Comparison of ENCODE assay signal across 1 cellular context in genomic region chr6:27132532-27133280, GRCh38.
TF ChIP-seq lines count a peak whose summit lies in the region.

No MANE protein-coding gene starts in this region.

TF ChIP-seq in GM12878, 131 proteins besides CTCF, POLR2A, EP300 and RAD21 (continued from another document and continues in another):
- TF ChIP-seq, protein P1, sequence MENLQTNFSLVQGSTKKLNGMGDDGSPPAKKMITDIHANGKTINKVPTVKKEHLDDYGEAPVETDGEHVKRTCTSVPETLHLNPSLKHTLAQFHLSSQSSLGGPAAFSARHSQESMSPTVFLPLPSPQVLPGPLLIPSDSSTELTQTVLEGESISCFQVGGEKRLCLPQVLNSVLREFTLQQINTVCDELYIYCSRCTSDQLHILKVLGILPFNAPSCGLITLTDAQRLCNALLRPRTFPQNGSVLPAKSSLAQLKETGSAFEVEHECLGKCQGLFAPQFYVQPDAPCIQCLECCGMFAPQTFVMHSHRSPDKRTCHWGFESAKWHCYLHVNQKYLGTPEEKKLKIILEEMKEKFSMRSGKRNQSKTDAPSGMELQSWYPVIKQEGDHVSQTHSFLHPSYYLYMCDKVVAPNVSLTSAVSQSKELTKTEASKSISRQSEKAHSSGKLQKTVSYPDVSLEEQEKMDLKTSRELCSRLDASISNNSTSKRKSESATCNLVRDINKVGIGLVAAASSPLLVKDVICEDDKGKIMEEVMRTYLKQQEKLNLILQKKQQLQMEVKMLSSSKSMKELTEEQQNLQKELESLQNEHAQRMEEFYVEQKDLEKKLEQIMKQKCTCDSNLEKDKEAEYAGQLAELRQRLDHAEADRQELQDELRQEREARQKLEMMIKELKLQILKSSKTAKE (IDR thresholded peaks at IDR 0.05; ENCODE audit: low read depth, poor library complexity, severe bottlenecking) = peak; percentile 92
- TF ChIP-seq PAX8 (IDR thresholded peaks at IDR 0.05) = no peak
- no peak for TF ChIP-seq ZZZ3 (IDR thresholded peaks at IDR 0.05; ENCODE audit: control insufficient read depth, insufficient read length, low read depth)
- no peak for TF ChIP-seq NR2C2 (IDR thresholded peaks at IDR 0.05; ENCODE audit: borderline replicate concordance, control insufficient read depth, insufficient read length, low read depth)
- 0 out of 4 replicates have a peak, but pooled peaks of 1 of the 2 experiments have one; percentile 10 for TF ChIP-seq IKZF2 (IDR thresholded peaks at IDR 0.05)
- peak; percentile 49; the same call in 1 of the 2 replicates for TF ChIP-seq RAD51 (IDR thresholded peaks at IDR 0.05)
- TF ChIP-seq CHD2 (IDR thresholded peaks at IDR 0.05; ENCODE audit: borderline replicate concordance, low read depth, low read length) = peak; percentile 86; the same call in 1 of the 2 replicates
- no peak for TF ChIP-seq ESRRA (IDR thresholded peaks at IDR 0.05; ENCODE audit: low read length)
- TF ChIP-seq WRNIP1 (IDR thresholded peaks at IDR 0.05; ENCODE audit: borderline replicate concordance, low read depth, low read length) = no peak
- TF ChIP-seq HCFC1 (IDR thresholded peaks at IDR 0.05; ENCODE audit: low read length) = peak; percentile 53
- TF ChIP-seq NFYA (IDR thresholded peaks at IDR 0.05; ENCODE audit: borderline replicate concordance, low read depth, low read length) = peak; percentile 92
- TF ChIP-seq ZNF207 (IDR thresholded peaks at IDR 0.05; ENCODE audit: borderline replicate concordance) = no peak
- peak; percentile 49; the same call in 1 of the 2 replicates for TF ChIP-seq PAX5 (IDR thresholded peaks at IDR 0.05; ENCODE audit: borderline replicate concordance, low read depth, low read length)
- TF ChIP-seq RELA (IDR thresholded peaks at IDR 0.05; ENCODE audit: borderline replicate concordance, partially characterized antibody) = peak; percentile 29
- no peak for TF ChIP-seq MEF2B (IDR thresholded peaks at IDR 0.05; ENCODE audit: partially characterized antibody, poor library complexity, severe bottlenecking)
- TF ChIP-seq RELB (IDR thresholded peaks at IDR 0.05; ENCODE audit: low read depth) = no peak; the same call in none of the 2 replicates
- peak; percentile 86; the same call in 1 of the 2 replicates for TF ChIP-seq RB1 (IDR thresholded peaks at IDR 0.05; ENCODE audit: borderline replicate concordance)
- no peak for TF ChIP-seq JUND (IDR thresholded peaks at IDR 0.05; ENCODE audit: low read depth, low read length)
- no peak for TF ChIP-seq SUZ12 (IDR thresholded peaks at IDR 0.05; ENCODE audit: unreplicated experiment)
- no peak; the same call in 1 of the 2 replicates for TF ChIP-seq JUNB (IDR thresholded peaks at IDR 0.05)
- TF ChIP-seq, protein P2, sequence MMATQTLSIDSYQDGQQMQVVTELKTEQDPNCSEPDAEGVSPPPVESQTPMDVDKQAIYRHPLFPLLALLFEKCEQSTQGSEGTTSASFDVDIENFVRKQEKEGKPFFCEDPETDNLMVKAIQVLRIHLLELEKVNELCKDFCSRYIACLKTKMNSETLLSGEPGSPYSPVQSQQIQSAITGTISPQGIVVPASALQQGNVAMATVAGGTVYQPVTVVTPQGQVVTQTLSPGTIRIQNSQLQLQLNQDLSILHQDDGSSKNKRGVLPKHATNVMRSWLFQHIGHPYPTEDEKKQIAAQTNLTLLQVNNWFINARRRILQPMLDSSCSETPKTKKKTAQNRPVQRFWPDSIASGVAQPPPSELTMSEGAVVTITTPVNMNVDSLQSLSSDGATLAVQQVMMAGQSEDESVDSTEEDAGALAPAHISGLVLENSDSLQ (IDR thresholded peaks at IDR 0.05) = no peak; the same call in 1 of the 2 replicates
- TF ChIP-seq BCLAF1 (IDR thresholded peaks at IDR 0.05) = no peak
- TF ChIP-seq SPI1 (IDR thresholded peaks at IDR 0.05; ENCODE audit: borderline replicate concordance, insufficient read depth, low read depth, low read length) = no peak
- TF ChIP-seq, protein P3, sequence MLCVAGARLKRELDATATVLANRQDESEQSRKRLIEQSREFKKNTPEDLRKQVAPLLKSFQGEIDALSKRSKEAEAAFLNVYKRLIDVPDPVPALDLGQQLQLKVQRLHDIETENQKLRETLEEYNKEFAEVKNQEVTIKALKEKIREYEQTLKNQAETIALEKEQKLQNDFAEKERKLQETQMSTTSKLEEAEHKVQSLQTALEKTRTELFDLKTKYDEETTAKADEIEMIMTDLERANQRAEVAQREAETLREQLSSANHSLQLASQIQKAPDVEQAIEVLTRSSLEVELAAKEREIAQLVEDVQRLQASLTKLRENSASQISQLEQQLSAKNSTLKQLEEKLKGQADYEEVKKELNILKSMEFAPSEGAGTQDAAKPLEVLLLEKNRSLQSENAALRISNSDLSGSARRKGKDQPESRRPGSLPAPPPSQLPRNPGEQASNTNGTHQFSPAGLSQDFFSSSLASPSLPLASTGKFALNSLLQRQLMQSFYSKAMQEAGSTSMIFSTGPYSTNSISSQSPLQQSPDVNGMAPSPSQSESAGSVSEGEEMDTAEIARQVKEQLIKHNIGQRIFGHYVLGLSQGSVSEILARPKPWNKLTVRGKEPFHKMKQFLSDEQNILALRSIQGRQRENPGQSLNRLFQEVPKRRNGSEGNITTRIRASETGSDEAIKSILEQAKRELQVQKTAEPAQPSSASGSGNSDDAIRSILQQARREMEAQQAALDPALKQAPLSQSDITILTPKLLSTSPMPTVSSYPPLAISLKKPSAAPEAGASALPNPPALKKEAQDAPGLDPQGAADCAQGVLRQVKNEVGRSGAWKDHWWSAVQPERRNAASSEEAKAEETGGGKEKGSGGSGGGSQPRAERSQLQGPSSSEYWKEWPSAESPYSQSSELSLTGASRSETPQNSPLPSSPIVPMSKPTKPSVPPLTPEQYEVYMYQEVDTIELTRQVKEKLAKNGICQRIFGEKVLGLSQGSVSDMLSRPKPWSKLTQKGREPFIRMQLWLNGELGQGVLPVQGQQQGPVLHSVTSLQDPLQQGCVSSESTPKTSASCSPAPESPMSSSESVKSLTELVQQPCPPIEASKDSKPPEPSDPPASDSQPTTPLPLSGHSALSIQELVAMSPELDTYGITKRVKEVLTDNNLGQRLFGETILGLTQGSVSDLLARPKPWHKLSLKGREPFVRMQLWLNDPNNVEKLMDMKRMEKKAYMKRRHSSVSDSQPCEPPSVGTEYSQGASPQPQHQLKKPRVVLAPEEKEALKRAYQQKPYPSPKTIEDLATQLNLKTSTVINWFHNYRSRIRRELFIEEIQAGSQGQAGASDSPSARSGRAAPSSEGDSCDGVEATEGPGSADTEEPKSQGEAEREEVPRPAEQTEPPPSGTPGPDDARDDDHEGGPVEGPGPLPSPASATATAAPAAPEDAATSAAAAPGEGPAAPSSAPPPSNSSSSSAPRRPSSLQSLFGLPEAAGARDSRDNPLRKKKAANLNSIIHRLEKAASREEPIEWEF (IDR thresholded peaks at IDR 0.05; ENCODE audit: insufficient replicate concordance, low read depth, low read length) = no peak
- TF ChIP-seq KLF5 (IDR thresholded peaks at IDR 0.05; ENCODE audit: partially characterized antibody) = peak; percentile 70
- TF ChIP-seq ATF3 (IDR thresholded peaks at IDR 0.05; ENCODE audit: borderline replicate concordance, extremely low read depth, low read depth, low read length) = no peak
- peak; percentile 83 for TF ChIP-seq TCF12 (IDR thresholded peaks at IDR 0.05; ENCODE audit: low read depth, low read length)
- TF ChIP-seq, protein P4, sequence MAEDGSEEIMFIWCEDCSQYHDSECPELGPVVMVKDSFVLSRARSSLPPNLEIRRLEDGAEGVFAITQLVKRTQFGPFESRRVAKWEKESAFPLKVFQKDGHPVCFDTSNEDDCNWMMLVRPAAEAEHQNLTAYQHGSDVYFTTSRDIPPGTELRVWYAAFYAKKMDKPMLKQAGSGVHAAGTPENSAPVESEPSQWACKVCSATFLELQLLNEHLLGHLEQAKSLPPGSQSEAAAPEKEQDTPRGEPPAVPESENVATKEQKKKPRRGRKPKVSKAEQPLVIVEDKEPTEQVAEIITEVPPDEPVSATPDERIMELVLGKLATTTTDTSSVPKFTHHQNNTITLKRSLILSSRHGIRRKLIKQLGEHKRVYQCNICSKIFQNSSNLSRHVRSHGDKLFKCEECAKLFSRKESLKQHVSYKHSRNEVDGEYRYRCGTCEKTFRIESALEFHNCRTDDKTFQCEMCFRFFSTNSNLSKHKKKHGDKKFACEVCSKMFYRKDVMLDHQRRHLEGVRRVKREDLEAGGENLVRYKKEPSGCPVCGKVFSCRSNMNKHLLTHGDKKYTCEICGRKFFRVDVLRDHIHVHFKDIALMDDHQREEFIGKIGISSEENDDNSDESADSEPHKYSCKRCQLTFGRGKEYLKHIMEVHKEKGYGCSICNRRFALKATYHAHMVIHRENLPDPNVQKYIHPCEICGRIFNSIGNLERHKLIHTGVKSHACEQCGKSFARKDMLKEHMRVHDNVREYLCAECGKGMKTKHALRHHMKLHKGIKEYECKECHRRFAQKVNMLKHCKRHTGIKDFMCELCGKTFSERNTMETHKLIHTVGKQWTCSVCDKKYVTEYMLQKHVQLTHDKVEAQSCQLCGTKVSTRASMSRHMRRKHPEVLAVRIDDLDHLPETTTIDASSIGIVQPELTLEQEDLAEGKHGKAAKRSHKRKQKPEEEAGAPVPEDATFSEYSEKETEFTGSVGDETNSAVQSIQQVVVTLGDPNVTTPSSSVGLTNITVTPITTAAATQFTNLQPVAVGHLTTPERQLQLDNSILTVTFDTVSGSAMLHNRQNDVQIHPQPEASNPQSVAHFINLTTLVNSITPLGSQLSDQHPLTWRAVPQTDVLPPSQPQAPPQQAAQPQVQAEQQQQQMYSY (CRISPR knock-in tag; IDR thresholded peaks at IDR 0.05) = no peak
- TF ChIP-seq MLLT1 (IDR thresholded peaks at IDR 0.05) = 0 out of 2 replicates have a peak, but pooled peaks have one; percentile 13
- no peak for TF ChIP-seq FOXK2 (IDR thresholded peaks at IDR 0.05)
- no peak; the same call in 1 of the 2 replicates for TF ChIP-seq EED (IDR thresholded peaks at IDR 0.05; ENCODE audit: low read depth)
- TF ChIP-seq PML (IDR thresholded peaks at IDR 0.05; ENCODE audit: low read length) = peak; percentile 98
- TF ChIP-seq ZBTB33 (IDR thresholded peaks at IDR 0.05) = no peak
- TF ChIP-seq CHD1 (IDR thresholded peaks at IDR 0.05; ENCODE audit: low read depth, low read length) = no peak; the same call in 1 of the 2 replicates
- no peak for TF ChIP-seq SUPT20H (IDR thresholded peaks at IDR 0.05; ENCODE audit: borderline replicate concordance, control insufficient read depth, low read depth, low read length)
